16 cellular contexts compared by ENCODE assay signal in the genomic region with DNA sequence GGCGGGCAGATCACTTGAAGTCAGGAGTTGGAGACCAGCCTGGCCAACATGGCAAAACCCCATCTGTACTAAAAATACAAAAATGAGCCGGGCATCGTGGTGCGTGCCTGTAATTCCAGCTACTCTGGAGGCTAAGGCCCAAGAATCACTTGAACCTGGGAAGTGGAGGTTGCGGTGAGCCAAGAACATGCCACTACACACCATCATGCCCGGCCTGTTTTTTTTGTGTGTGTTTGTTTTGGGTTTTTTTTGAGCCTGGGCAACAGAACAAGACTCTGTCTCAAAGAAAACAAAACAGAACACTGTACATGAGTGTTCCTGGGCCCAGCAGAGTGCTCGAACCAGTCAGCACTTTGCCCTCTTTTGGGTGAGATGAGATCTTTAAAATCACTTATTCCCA.
"Had no signal": no experiment of that assay in that cellular context is flagged by ENCODE, and none has a peak within 500 bp of the region (broad histone marks: within the 10 kb centered on the region; RNA-seq: fewer than 3 reads in every experiment).

No MANE protein-coding gene starts in this region.

- H3K9me3 Mint-ChIP-seq: activated CD4-positive, alpha-beta T cell treated with anti-CD3 and anti-CD28 coated beads, Interleukin-2, amount 10 ng/mL, durations not matched to agents 7 days and 5 days; activated T-cell treated with anti-CD3 and anti-CD28 coated beads, Interleukin-2, amount 50 U/mL, for 4 hours; dendritic cell treated with granulocyte-macrophage colony-stimulating factor and Interleukin-4, amounts not matched to agents 40 ng/mL and 50 ng/mL, for 4 days; effector memory CD8-positive, alpha-beta T cell; T-helper 1 cell treated with Interleukin-12 subunit alpha and Interleukin-12 subunit beta and Interleukin-4 antibody, amounts not matched to agents 30 μg/mL and 1 μg/mL, for 36 hours had no signal

- FAIRE-seq: islet of Langerhans had no signal

- H3K27ac Mint-ChIP-seq: activated CD4-positive, alpha-beta T cell treated with anti-CD3 and anti-CD28 coated beads, Interleukin-2, amount 10 ng/mL, durations not matched to agents 7 days and 5 days; dendritic cell treated with granulocyte-macrophage colony-stimulating factor and Interleukin-4, amounts not matched to agents 40 ng/mL and 50 ng/mL, for 4 days; effector memory CD8-positive, alpha-beta T cell; T-helper 1 cell treated with Interleukin-12 subunit alpha and Interleukin-12 subunit beta and Interleukin-4 antibody, amounts not matched to agents 30 μg/mL and 1 μg/mL, for 36 hours had no signal

- H3K27ac ChIP-seq: right lobe of liver, SJCRH30 had no signal

- H3K9me3 ChIP-seq: right lobe of liver, tibial nerve had no signal

- H3K27me3 Mint-ChIP-seq: activated CD4-positive, alpha-beta T cell treated with anti-CD3 and anti-CD28 coated beads, Interleukin-2, amount 10 ng/mL, durations not matched to agents 7 days and 5 days; dendritic cell treated with granulocyte-macrophage colony-stimulating factor and Interleukin-4, amounts not matched to agents 40 ng/mL and 50 ng/mL, for 4 days; effector memory CD8-positive, alpha-beta T cell had no signal

- H3K4me3 ChIP-seq: right lobe of liver, SJCRH30, tibial nerve had no signal

- ATAC-seq: activated CD4-positive, CD25-positive, alpha-beta regulatory T cell treated with anti-CD3 and anti-CD28 coated beads, Interleukin-2, amount 50 U/mL, for 24 hours; activated T-cell treated with anti-CD3 and anti-CD28 coated beads, Interleukin-2, amount 50 U/mL, for 4 hours; effector memory CD8-positive, alpha-beta T cell had no signal

- H3K27me3 ChIP-seq: right lobe of liver, SJCRH30, tibial nerve had no signal

- H3K36me3 ChIP-seq: right lobe of liver had no signal

- H3K4me3 Mint-ChIP-seq: activated CD4-positive, alpha-beta T cell treated with anti-CD3 and anti-CD28 coated beads, Interleukin-2, amount 10 ng/mL, durations not matched to agents 7 days and 5 days; activated T-cell treated with anti-CD3 and anti-CD28 coated beads, Interleukin-2, amount 50 U/mL, for 4 hours; dendritic cell treated with granulocyte-macrophage colony-stimulating factor and Interleukin-4, amounts not matched to agents 40 ng/mL and 50 ng/mL, for 4 days; effector memory CD8-positive, alpha-beta T cell; T-helper 1 cell treated with Interleukin-12 subunit alpha and Interleukin-12 subunit beta and Interleukin-4 antibody, amounts not matched to agents 30 μg/mL and 1 μg/mL, for 36 hours had no signal

- DNase-seq: activated CD4-positive, alpha-beta T cell treated with anti-CD3 and anti-CD28 coated beads, Interleukin-2, amount 10 ng/mL, durations not matched to agents 7 days and 5 days; activated CD8-positive, alpha-beta memory T cell treated with anti-CD3 and anti-CD28 coated beads, Interleukin-2, amount 50 U/mL, for 4 hours; activated effector memory CD4-positive, alpha-beta T cell treated with Interleukin-2 at 50 U/mL for 16 hours; activated naive CD4-positive, alpha-beta T cell treated with anti-CD3 and anti-CD28 coated beads, Interleukin-2, amount 50 U/mL, for 16 hours; activated T-cell treated with anti-CD3 and anti-CD28 coated beads, Interleukin-2, amount 50 U/mL, for 4 hours; effector memory CD8-positive, alpha-beta T cell; foreskin fibroblast; left cardiac atrium; SJCRH30; stimulated activated naive CD4-positive, alpha-beta T cell had no signal
